22 cellular contexts compared by ENCODE assay signal in the genomic region with DNA sequence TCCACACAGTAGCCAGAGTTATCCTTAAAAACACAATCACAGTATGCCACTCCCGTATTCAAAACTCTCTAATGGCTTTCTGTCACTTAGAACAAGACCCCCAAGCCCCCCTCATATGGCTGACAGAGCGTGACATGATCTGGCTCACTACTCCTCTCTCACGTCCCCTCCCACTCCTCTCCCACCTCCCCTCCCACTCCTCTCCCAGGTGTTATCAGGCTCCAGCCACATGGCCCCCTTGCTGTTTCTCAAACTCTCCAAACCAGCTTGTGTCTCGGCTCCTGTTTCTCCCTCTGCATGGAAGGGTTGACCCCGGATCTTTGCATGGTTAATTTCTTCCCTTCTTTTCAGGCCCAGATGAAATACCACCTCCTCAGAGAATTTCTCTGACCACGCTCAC.
DNase-seq lines count a peak whose midpoint lies in the region; ATAC-seq and TF ChIP-seq lines count a peak whose summit lies in the region.
"Had no signal": no experiment of that assay in that cellular context is flagged by ENCODE, and none has a peak within 500 bp of the region (broad histone marks: within the 10 kb centered on the region; RNA-seq: fewer than 3 reads in every experiment).

No MANE protein-coding gene starts in this region.

- ATAC-seq in GM18907 (IDR thresholded peaks at IDR 0.05; ENCODE audit: unreplicated experiment) = no peak
- ATAC-seq: GM12878 had no signal

- H3K4me3 Mint-ChIP-seq in chondrocyte (ENCODE audit: unreplicated experiment) (no peak overlapping the region), nephron (no peak overlapping the region)
- H3K4me3 Mint-ChIP-seq: B cell; CD4-positive, alpha-beta T cell had no signal

- H3K27me3 Mint-ChIP-seq in chondrocyte (ENCODE audit: low read depth) = no peaks in the 10 kb centered on the region
- peaks cover 3% of the 10 kb centered on the region for H3K27me3 Mint-ChIP-seq in nephron (ENCODE audit: low read depth)
- H3K27me3 Mint-ChIP-seq: B cell; CD4-positive, alpha-beta T cell had no signal

- H3K27ac ChIP-seq in DOHH2 (ENCODE audit: low read depth, low read length) = no peak overlapping the region
- H3K27ac ChIP-seq: A549, KMS-11, Peyer's patch had no signal

- DNase-seq in BE2C = peak; percentile 60
- DNase-seq in chondrocyte (ENCODE audit: low spot score) = no peak
- DNase-seq in NCI-H2171 (lab: John Stamatoyannopoulos, UW) = no peak
- DNase-seq in foreskin melanocyte = no peak
- DNase-seq: CD4-positive, alpha-beta T cell; COR-L47; GOT3; HCEC 1CT; NCI-H1092 treated with DMSO at 0.1 percent for 48 hours; NCI-H1436 treated with DMSO at 0.1 percent for 48 hours; NCI-H1930; NCI-H2171 treated with DMSO at 0.1 percent for 48 hours; NCI-H524 treated with DMSO at 0.1 percent for 48 hours; NCI-H82; Peyer's patch had no signal

- H3K4me2 ChIP-seq in DOHH2 (ENCODE audit: low read length) = peak overlapping the region; percentile 55
- H3K4me2 ChIP-seq: A549, KMS-11 had no signal

- H3K36me3 ChIP-seq in BE2C (no peaks in the 10 kb centered on the region), DOHH2 (ENCODE audit: control insufficient read depth, low read length) (no peaks in the 10 kb centered on the region; the same call in 1 of the 2 replicates)
- H3K36me3 ChIP-seq: Peyer's patch had no signal

- H3K36me3 Mint-ChIP-seq in chondrocyte (ENCODE audit: low read depth) (no peaks in the 10 kb centered on the region), nephron (ENCODE audit: low read depth) (no peaks in the 10 kb centered on the region)

- H3K9me3 Mint-ChIP-seq in chondrocyte (ENCODE audit: low read depth) (no peaks in the 10 kb centered on the region), nephron (no peaks in the 10 kb centered on the region)
- H3K9me3 Mint-ChIP-seq: CD4-positive, alpha-beta T cell had no signal

- peaks cover 22% of the 10 kb centered on the region for H3K4me1 Mint-ChIP-seq in chondrocyte (ENCODE audit: low read depth)
- H3K4me1 Mint-ChIP-seq in nephron = peaks cover 30% of the 10 kb centered on the region
- H3K4me1 Mint-ChIP-seq: B cell had no signal

- H3K27me3 ChIP-seq in BE2C = no peaks in the 10 kb centered on the region
- no peaks in the 10 kb centered on the region for H3K27me3 ChIP-seq in DOHH2 (ENCODE audit: control insufficient read depth, low read length)
- H3K27me3 ChIP-seq: Peyer's patch had no signal

- TF ChIP-seq CTCF in BE2C (IDR thresholded peaks at IDR 0.05; ENCODE audit: low read depth, low read length) (no peak), DOHH2 (IDR thresholded peaks at IDR 0.05; ENCODE audit: low read depth, low read length, poor library complexity, severe bottlenecking) (no peak), chondrocyte (IDR thresholded peaks at IDR 0.05) (no peak), nephron (IDR thresholded peaks at IDR 0.05; ENCODE audit: unreplicated experiment in 3 of 3) (no peak)

- peaks cover 12% of the 10 kb centered on the region for H3K4me1 ChIP-seq in BE2C
- peaks cover 61% of the 10 kb centered on the region for H3K4me1 ChIP-seq in DOHH2 (ENCODE audit: control insufficient read depth, low read length)
- H3K4me1 ChIP-seq: A549, Peyer's patch had no signal

- H3K4me3 ChIP-seq in BE2C (ENCODE audit: low read depth, low read length) (0 out of 2 replicates have a peak overlapping the region, but pooled peaks have one; percentile 5), DOHH2 (ENCODE audit: low read length) (peak overlapping the region; percentile 7; the same call in 1 of the 2 replicates)
- H3K4me3 ChIP-seq: A549, GM12878, Peyer's patch had no signal

- H4K20me1 ChIP-seq in DOHH2 (ENCODE audit: control insufficient read depth, insufficient read depth, low read depth, low read length) = no peaks in the 10 kb centered on the region

- H3K27ac Mint-ChIP-seq in chondrocyte (ENCODE audit: unreplicated experiment) (peak overlapping the region; percentile 10), nephron (peak overlapping the region; percentile 2 to 77 (median 5))
- H3K27ac Mint-ChIP-seq: B cell; CD4-positive, alpha-beta T cell had no signal

- no peaks in the 10 kb centered on the region; the same call in 1 of the 2 replicates for H3K9me2 ChIP-seq in DOHH2 (replicated peaks; ENCODE audit: control insufficient read depth, low read length)

- H3K9me3 ChIP-seq in BE2C = no peaks in the 10 kb centered on the region
- no peaks in the 10 kb centered on the region for H3K9me3 ChIP-seq in DOHH2 (ENCODE audit: control insufficient read depth, insufficient read depth, low read length)
- H3K9me3 ChIP-seq: A549, Peyer's patch had no signal

- H3K79me2 ChIP-seq in DOHH2 (ENCODE audit: control insufficient read depth, low read length) = peaks cover 38% of the 10 kb centered on the region

- H3F3A ChIP-seq in DOHH2 (ENCODE audit: control insufficient read depth, insufficient read depth) = peaks cover 10% of the 10 kb centered on the region; the same call in 1 of the 2 replicates
